Comparison of ENCODE assay signal across 1 cellular context in the genomic region with DNA sequence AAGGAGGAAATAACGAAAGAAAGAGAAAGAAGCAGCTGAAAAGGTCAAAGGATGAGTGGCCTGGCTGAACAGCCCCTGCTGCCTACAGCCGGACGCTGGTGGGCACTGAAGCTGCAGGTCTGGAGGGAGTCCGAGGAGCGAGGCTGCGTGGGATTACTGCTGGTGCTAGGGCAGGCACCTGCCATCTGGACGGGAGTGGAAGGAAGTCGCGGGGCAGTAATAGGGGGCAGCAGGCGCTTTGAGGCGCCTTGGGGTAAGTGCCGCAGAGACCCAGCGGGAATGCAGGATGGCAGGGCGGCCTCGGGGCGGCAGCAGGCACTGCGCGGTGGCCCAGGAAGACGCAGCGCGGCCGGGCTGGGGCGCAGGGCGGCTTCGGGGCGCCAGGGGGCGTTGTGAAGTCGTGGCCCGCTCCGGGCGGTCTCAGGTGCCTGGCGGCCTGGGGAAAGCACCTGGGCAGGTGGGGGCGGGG.
A peak's percentile ranks its signal among the peaks of the same experiment; 100 is the strongest.
TF ChIP-seq lines count a peak whose summit lies in the region.

No MANE protein-coding gene starts in this region.

TF ChIP-seq in HepG2, 621 proteins besides CTCF, POLR2A, EP300 and RAD21 (continued from another document and continues in another):
- peak; percentile 99 for TF ChIP-seq XRCC5 (optimal IDR thresholded peaks at IDR 0.05; ENCODE audit: low read length)
- no peak for TF ChIP-seq SKI (IDR thresholded peaks at IDR 0.05; ENCODE audit: partially characterized antibody)
- TF ChIP-seq TFDP1 (CRISPR knock-in tag; IDR thresholded peaks at IDR 0.05; ENCODE audit: borderline replicate concordance), result peak; percentile 55; the same call in 1 of the 2 replicates
- TF ChIP-seq GATA4 (IDR thresholded peaks at IDR 0.05; ENCODE audit: borderline replicate concordance, low read depth), result no peak
- TF ChIP-seq ZUFSP (CRISPR knock-in tag; IDR thresholded peaks at IDR 0.05; ENCODE audit: borderline replicate concordance), result no peak
- TF ChIP-seq ZNF792 (CRISPR knock-in tag; IDR thresholded peaks at IDR 0.05), result 0 out of 2 replicates have a peak, but pooled peaks have one; percentile 65
- TF ChIP-seq, protein P1, sequence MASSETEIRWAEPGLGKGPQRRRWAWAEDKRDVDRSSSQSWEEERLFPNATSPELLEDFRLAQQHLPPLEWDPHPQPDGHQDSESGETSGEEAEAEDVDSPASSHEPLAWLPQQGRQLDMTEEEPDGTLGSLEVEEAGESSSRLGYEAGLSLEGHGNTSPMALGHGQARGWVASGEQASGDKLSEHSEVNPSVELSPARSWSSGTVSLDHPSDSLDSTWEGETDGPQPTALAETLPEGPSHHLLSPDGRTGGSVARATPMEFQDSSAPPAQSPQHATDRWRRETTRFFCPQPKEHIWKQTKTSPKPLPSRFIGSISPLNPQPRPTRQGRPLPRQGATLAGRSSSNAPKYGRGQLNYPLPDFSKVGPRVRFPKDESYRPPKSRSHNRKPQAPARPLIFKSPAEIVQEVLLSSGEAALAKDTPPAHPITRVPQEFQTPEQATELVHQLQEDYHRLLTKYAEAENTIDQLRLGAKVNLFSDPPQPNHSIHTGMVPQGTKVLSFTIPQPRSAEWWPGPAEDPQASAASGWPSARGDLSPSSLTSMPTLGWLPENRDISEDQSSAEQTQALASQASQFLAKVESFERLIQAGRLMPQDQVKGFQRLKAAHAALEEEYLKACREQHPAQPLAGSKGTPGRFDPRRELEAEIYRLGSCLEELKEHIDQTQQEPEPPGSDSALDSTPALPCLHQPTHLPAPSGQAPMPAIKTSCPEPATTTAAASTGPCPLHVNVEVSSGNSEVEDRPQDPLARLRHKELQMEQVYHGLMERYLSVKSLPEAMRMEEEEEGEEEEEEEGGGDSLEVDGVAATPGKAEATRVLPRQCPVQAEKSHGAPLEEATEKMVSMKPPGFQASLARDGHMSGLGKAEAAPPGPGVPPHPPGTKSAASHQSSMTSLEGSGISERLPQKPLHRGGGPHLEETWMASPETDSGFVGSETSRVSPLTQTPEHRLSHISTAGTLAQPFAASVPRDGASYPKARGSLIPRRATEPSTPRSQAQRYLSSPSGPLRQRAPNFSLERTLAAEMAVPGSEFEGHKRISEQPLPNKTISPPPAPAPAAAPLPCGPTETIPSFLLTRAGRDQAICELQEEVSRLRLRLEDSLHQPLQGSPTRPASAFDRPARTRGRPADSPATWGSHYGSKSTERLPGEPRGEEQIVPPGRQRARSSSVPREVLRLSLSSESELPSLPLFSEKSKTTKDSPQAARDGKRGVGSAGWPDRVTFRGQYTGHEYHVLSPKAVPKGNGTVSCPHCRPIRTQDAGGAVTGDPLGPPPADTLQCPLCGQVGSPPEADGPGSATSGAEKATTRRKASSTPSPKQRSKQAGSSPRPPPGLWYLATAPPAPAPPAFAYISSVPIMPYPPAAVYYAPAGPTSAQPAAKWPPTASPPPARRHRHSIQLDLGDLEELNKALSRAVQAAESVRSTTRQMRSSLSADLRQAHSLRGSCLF (CRISPR knock-in tag; IDR thresholded peaks at IDR 0.05; ENCODE audit: borderline replicate concordance), result no peak
- no peak for TF ChIP-seq ZNF703 (CRISPR knock-in tag; IDR thresholded peaks at IDR 0.05; ENCODE audit: borderline replicate concordance)
- peak; percentile 77 for TF ChIP-seq ZNF883 (CRISPR knock-in tag; IDR thresholded peaks at IDR 0.05; ENCODE audit: not compliant biosample characterization)
- TF ChIP-seq ZNF674 (CRISPR knock-in tag; IDR thresholded peaks at IDR 0.05; ENCODE audit: low read depth), result no peak
- TF ChIP-seq ZC3H4 (CRISPR knock-in tag; IDR thresholded peaks at IDR 0.05; ENCODE audit: borderline replicate concordance), result no peak
- TF ChIP-seq SAFB2 (CRISPR knock-in tag; IDR thresholded peaks at IDR 0.05; ENCODE audit: borderline replicate concordance, low read depth), result 0 out of 2 replicates have a peak, but pooled peaks have one; percentile 74
- TF ChIP-seq DNMT3B (CRISPR knock-in tag; conservative IDR thresholded peaks at IDR 0.05), result no peak
- TF ChIP-seq, protein P2, sequence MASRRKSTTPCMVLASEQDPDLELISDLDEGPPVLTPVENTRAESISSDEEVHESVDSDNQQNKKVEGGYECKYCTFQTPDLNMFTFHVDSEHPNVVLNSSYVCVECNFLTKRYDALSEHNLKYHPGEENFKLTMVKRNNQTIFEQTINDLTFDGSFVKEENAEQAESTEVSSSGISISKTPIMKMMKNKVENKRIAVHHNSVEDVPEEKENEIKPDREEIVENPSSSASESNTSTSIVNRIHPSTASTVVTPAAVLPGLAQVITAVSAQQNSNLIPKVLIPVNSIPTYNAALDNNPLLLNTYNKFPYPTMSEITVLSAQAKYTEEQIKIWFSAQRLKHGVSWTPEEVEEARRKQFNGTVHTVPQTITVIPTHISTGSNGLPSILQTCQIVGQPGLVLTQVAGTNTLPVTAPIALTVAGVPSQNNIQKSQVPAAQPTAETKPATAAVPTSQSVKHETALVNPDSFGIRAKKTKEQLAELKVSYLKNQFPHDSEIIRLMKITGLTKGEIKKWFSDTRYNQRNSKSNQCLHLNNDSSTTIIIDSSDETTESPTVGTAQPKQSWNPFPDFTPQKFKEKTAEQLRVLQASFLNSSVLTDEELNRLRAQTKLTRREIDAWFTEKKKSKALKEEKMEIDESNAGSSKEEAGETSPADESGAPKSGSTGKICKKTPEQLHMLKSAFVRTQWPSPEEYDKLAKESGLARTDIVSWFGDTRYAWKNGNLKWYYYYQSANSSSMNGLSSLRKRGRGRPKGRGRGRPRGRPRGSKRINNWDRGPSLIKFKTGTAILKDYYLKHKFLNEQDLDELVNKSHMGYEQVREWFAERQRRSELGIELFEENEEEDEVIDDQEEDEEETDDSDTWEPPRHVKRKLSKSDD (CRISPR knock-in tag; IDR thresholded peaks at IDR 0.05; ENCODE audit: low read depth), result no peak
- TF ChIP-seq ZNF136 (CRISPR knock-in tag; IDR thresholded peaks at IDR 0.05; ENCODE audit: low read depth), result no peak
- TF ChIP-seq, protein P3, sequence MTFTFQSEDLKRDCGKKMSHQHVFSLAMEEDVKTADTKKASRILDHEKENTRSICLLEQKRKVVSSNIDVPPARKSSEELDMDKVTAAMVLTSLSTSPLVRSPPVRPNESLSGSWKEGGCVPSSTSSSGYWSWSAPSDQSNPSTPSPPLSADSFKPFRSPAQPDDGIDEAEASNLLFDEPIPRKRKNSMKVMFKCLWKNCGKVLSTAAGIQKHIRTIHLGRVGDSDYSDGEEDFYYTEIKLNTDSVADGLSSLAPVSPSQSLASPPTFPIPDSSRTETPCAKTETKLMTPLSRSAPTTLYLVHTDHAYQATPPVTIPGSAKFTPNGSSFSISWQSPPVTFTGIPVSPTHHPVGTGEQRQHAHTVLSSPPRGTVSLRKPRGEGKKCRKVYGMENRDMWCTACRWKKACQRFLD (CRISPR knock-in tag; IDR thresholded peaks at IDR 0.05; ENCODE audit: borderline replicate concordance), result no peak
- TF ChIP-seq ZNF329 (CRISPR knock-in tag; IDR thresholded peaks at IDR 0.05; ENCODE audit: low read depth), result no peak
- TF ChIP-seq HOXD1 (CRISPR knock-in tag; IDR thresholded peaks at IDR 0.05), result no peak
- TF ChIP-seq PBX3 (CRISPR knock-in tag; IDR thresholded peaks at IDR 0.05; ENCODE audit: borderline replicate concordance), result no peak
- TF ChIP-seq MLLT10 (CRISPR knock-in tag; IDR thresholded peaks at IDR 0.05), result no peak
- TF ChIP-seq, protein P4, sequence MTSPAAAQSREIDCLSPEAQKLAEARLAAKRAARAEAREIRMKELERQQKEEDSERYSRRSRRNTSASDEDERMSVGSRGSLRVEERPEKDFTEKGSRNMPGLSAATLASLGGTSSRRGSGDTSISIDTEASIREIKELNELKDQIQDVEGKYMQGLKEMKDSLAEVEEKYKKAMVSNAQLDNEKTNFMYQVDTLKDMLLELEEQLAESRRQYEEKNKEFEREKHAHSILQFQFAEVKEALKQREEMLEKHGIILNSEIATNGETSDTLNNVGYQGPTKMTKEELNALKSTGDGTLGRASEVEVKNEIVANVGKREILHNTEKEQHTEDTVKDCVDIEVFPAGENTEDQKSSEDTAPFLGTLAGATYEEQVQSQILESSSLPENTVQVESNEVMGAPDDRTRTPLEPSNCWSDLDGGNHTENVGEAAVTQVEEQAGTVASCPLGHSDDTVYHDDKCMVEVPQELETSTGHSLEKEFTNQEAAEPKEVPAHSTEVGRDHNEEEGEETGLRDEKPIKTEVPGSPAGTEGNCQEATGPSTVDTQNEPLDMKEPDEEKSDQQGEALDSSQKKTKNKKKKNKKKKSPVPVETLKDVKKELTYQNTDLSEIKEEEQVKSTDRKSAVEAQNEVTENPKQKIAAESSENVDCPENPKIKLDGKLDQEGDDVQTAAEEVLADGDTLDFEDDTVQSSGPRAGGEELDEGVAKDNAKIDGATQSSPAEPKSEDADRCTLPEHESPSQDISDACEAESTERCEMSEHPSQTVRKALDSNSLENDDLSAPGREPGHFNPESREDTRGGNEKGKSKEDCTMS (CRISPR knock-in tag; conservative IDR thresholded peaks at IDR 0.05), result no peak
- no peak for TF ChIP-seq ZNF616 (CRISPR knock-in tag; IDR thresholded peaks at IDR 0.05; ENCODE audit: low read depth)
- TF ChIP-seq ZNF672 (CRISPR knock-in tag; IDR thresholded peaks at IDR 0.05), result no peak
- TF ChIP-seq ZNF816 (CRISPR knock-in tag; IDR thresholded peaks at IDR 0.05; ENCODE audit: borderline replicate concordance), result no peak
- TF ChIP-seq ERF (CRISPR knock-in tag; IDR thresholded peaks at IDR 0.05), result peak; percentile 85; the same call in 1 of the 2 replicates
- TF ChIP-seq SOX5 (CRISPR knock-in tag; IDR thresholded peaks at IDR 0.05; ENCODE audit: borderline replicate concordance), result peak; percentile 38; the same call in 1 of the 2 replicates
- TF ChIP-seq ZNF687 (CRISPR knock-in tag; IDR thresholded peaks at IDR 0.05), result peak; percentile 68
- TF ChIP-seq TCF7 (IDR thresholded peaks at IDR 0.05; ENCODE audit: low read depth), result no peak
- TF ChIP-seq ZNF232 (CRISPR knock-in tag; IDR thresholded peaks at IDR 0.05; ENCODE audit: borderline replicate concordance), result no peak
- no peak for TF ChIP-seq HMGA1 (CRISPR knock-in tag; conservative IDR thresholded peaks at IDR 0.05)
- TF ChIP-seq ZBTB33 (CRISPR knock-in tag; IDR thresholded peaks at IDR 0.05), result peak; percentile 86; the same call in 1 of the 2 replicates
- TF ChIP-seq KAT2B (IDR thresholded peaks at IDR 0.05; ENCODE audit: borderline replicate concordance, low read depth, low read length), result no peak
